20 cellular contexts compared by ENCODE assay signal in genomic region chr1:57860931-57861600, GRCh38.
"Had no signal": no experiment of that assay in that cellular context is flagged by ENCODE, and none has a peak within 500 bp of the region (broad histone marks: within the 10 kb centered on the region; RNA-seq: fewer than 3 reads in every experiment).

No MANE protein-coding gene starts in this region.

- DNase-seq: activated CD4-positive, alpha-beta T cell treated with anti-CD3 and anti-CD28 coated beads, Interleukin-2, amount 50 U/mL, for 1 hour; activated CD8-positive, alpha-beta T cell treated with anti-CD3 and anti-CD28 coated beads, Interleukin-2, amount 10 ng/mL, durations not matched to agents 7 days and 5 days; activated gamma-delta T cell treated with Interleukin-2 at 50 U/mL for 16 hours; central memory CD4-positive, alpha-beta T cell; colonic mucosa; heart right ventricle; kidney; left lung; natural killer cell; ovary; stimulated activated CD4-positive, alpha-beta T cell treated with anti-CD3 and anti-CD28 coated beads, Interleukin-4, amount 100 ng/mL, for 4 hours; stimulated activated naive CD8-positive, alpha-beta T cell treated with anti-CD3 and anti-CD28 coated beads, Interleukin-15, Interleukin-2, amounts not matched to agents 100 U/mL and 50 U/mL, for 24 hours; thyroid gland; uterus had no signal

- H3K36me3 ChIP-seq: colonic mucosa, heart right ventricle, left lung, neutrophil, ovary, prostate gland, right atrium auricular region, thyroid gland, uterus had no signal

- H3K4me3 ChIP-seq: colonic mucosa, heart right ventricle, left lung, lung, ovary, prostate gland, right atrium auricular region, thyroid gland, uterus had no signal

- H3K4me1 ChIP-seq: colonic mucosa, heart right ventricle, left lung, prostate gland, right atrium auricular region, thyroid gland, uterus had no signal

- H3K27ac ChIP-seq: colonic mucosa, heart right ventricle, left lung, neutrophil, ovary, prostate gland, right atrium auricular region, thyroid gland, uterus, VCaP had no signal

- H3K9me3 ChIP-seq: colonic mucosa, heart right ventricle, left lung, neutrophil, ovary, prostate gland, right atrium auricular region, thyroid gland, uterus had no signal

- H3K27me3 ChIP-seq: colonic mucosa, heart right ventricle, left lung, neutrophil, ovary, right atrium auricular region, thyroid gland, uterus had no signal

- ATAC-seq: activated CD4-positive, CD25-positive, alpha-beta regulatory T cell treated with anti-CD3 and anti-CD28 coated beads, Interleukin-2, amount 50 U/mL, for 24 hours; activated CD8-positive, alpha-beta T cell treated with anti-CD3 and anti-CD28 coated beads, Interleukin-2, amount 10 ng/mL, durations not matched to agents 7 days and 5 days; heart right ventricle; left lung; natural killer cell; stimulated activated naive CD8-positive, alpha-beta T cell treated with anti-CD3 and anti-CD28 coated beads, Interleukin-15, Interleukin-2, amounts not matched to agents 100 U/mL and 50 U/mL, for 24 hours had no signal

- FAIRE-seq: kidney had no signal
